In the genomic region with DNA sequence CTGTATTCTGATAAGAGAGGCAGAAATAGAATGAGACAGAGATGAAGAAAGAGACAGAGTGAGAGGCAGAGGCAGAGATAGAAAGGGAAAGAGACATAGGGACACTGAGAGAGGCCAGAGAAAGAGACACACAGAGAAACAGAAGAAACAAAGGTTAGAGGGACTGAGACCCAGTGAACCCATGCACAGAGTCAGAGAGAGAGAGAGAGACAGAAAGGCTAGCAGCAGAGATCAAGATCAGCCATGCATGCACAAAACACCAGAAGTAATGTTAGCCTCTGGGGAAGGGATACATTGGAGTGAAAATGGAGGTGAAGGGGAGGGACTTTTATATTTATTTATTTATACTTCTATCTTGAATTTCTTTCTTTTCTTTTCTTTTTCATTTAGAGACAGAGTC, we compare ENCODE assay signal across 1 cellular context.
TF ChIP-seq lines count a peak whose summit lies in the region.

No MANE protein-coding gene starts in this region.

TF ChIP-seq in H1, 55 proteins besides CTCF, POLR2A, EP300 and RAD21:
- TF ChIP-seq CREB1 (IDR thresholded peaks at IDR 0.05) = no peak
- TF ChIP-seq EZH2 (IDR thresholded peaks at IDR 0.05; ENCODE audit: low read depth, low read length, severe bottlenecking) = no peak
- TF ChIP-seq BRCA1 (IDR thresholded peaks at IDR 0.05; ENCODE audit: low read depth, low read length) = no peak
- no peak for TF ChIP-seq YY1 (IDR thresholded peaks at IDR 0.05; ENCODE audit: low read depth, low read length)
- TF ChIP-seq SP4 (IDR thresholded peaks at IDR 0.05; ENCODE audit: low read length) = no peak
- no peak for TF ChIP-seq SUZ12 (IDR thresholded peaks at IDR 0.05; ENCODE audit: low read length)
- no peak for TF ChIP-seq KDM5A (IDR thresholded peaks at IDR 0.05; ENCODE audit: low read length)
- no peak for TF ChIP-seq TAF1 (IDR thresholded peaks at IDR 0.05; ENCODE audit: low read depth, low read length)
- TF ChIP-seq PHF8 (conservative IDR thresholded peaks at IDR 0.05; ENCODE audit: low read depth, low read length) = no peak
- no peak for TF ChIP-seq SIX5 (IDR thresholded peaks at IDR 0.05; ENCODE audit: low read depth, low read length)
- TF ChIP-seq TAF7 (optimal IDR thresholded peaks at IDR 0.05; ENCODE audit: borderline replicate concordance, low read depth, low read length) = no peak
